In genomic region chr7:100832281-100832633, GRCh38 we compare ENCODE assay signal across 13 cellular contexts. TPM values are rescaled to one million over a fixed set of nuclear protein-coding genes. Genes with fewer than 3 reads are reported as not detected.
DNase-seq lines count a peak whose midpoint lies in the region; ATAC-seq and TF ChIP-seq lines count a peak whose summit lies in the region.
"Had no signal": no experiment of that assay in that cellular context is flagged by ENCODE, and none has a peak within 500 bp of the region (broad histone marks: within the 10 kb centered on the region; RNA-seq: fewer than 3 reads in every experiment).

No MANE protein-coding gene starts in this region.

- H3K4me3 ChIP-seq in Caco-2 (ENCODE audit: low read depth, low read length), result peak overlapping the region; percentile 5
- no peak overlapping the region for H3K4me3 ChIP-seq in colonic mucosa
- H3K4me3 ChIP-seq in mucosa of descending colon, result no peak overlapping the region
- H3K4me3 ChIP-seq: BLaER1 had no signal

- intact Hi-C loops in Caco-2 (cut with micrococcal nuclease; ENCODE audit: unreplicated experiment) (no loop called here), colonic mucosa (cut with DNase I) (no loop called here), mucosa of descending colon (cut with DNase I, micrococcal nuclease) (no loop called here)

- H3K4me3 Mint-ChIP-seq in Caco-2 (ENCODE audit: unreplicated experiment) (peak overlapping the region; percentile 44), progenitor cell of endocrine pancreas (ENCODE audit: low read depth) (no peak overlapping the region)

- H3K9me3 Mint-ChIP-seq in Caco-2 (ENCODE audit: unreplicated experiment) (no peaks in the 10 kb centered on the region), progenitor cell of endocrine pancreas (ENCODE audit: low read depth) (no peaks in the 10 kb centered on the region)

- H3K36me3 Mint-ChIP-seq in Caco-2 (ENCODE audit: insufficient read depth, unreplicated experiment), result peaks cover 13% of the 10 kb centered on the region
- no peaks in the 10 kb centered on the region for H3K36me3 Mint-ChIP-seq in progenitor cell of endocrine pancreas (ENCODE audit: insufficient read depth)

- POLR2A ChIA-PET in Caco-2 (lab: Charles Lee), result interaction anchor here (0.9 to 1.5 kb wide), 4 partner anchors 19 to 43 kb away, joined by 3 to 7 read pairs (median 3); partner anchors contain the start of genes SLC12A9 and SRRT

- ATAC-seq in mucosa of descending colon (no peak), GM19351 (IDR thresholded peaks at IDR 0.05; ENCODE audit: unreplicated experiment) (no peak)

- CTCF ChIA-PET in Caco-2 (lab: Charles Lee), result interaction anchor here (0.8 to 1.2 kb wide), 3 partner anchors 20 to 126 kb away, joined by 3 to 12 read pairs (median 3); partner anchors contain the start of genes POP7 and SLC12A9

- peak overlapping the region; percentile 40 for H3K27ac ChIP-seq in colonic mucosa
- H3K27ac ChIP-seq: 22Rv1, BLaER1, HL-60 had no signal

- H3K36me3 ChIP-seq in Caco-2 (ENCODE audit: control insufficient read depth, insufficient read depth, low read length) (no peaks in the 10 kb centered on the region; the same call in 1 of the 2 replicates), colonic mucosa (no peaks in the 10 kb centered on the region), mucosa of descending colon (ENCODE audit: low read depth) (no peaks in the 10 kb centered on the region)
- H3K36me3 ChIP-seq: BLaER1 had no signal

- H3K27me3 Mint-ChIP-seq in Caco-2 (ENCODE audit: insufficient read depth, unreplicated experiment) (no peaks in the 10 kb centered on the region), progenitor cell of endocrine pancreas (no peaks in the 10 kb centered on the region)

- H3K4me1 ChIP-seq in Caco-2 (peaks cover 25% of the 10 kb centered on the region), colonic mucosa (peaks cover 3% of the 10 kb centered on the region), mucosa of descending colon (ENCODE audit: low read depth) (peaks cover 24% of the 10 kb centered on the region)

- no TSS peak for BruUV-seq in Caco-2 (replicated peaks; lab: Mats Ljungman, UMichigan)

- TF ChIP-seq CTCF in Caco-2 (IDR thresholded peaks at IDR 0.05; ENCODE audit: insufficient read depth in 1 of 2, low read depth in 1 of 2, low read length in 1 of 2, severe bottlenecking in 1 of 2, unreplicated experiment in 1 of 2), result no peak
- no peak for TF ChIP-seq CTCF in colonic mucosa (IDR thresholded peaks at IDR 0.05)
- no peak for TF ChIP-seq CTCF in mucosa of descending colon (IDR thresholded peaks at IDR 0.05)
- TF ChIP-seq CTCF in progenitor cell of endocrine pancreas (IDR thresholded peaks at IDR 0.05; ENCODE audit: unreplicated experiment), result no peak

- no peak for DNase-seq in Caco-2
- DNase-seq in colonic mucosa, result no peak
- DNase-seq in mucosa of descending colon, result peak in 2 of 3 donors; percentile 14 to 24
- no peak for DNase-seq in progenitor cell of endocrine pancreas (ENCODE audit: low spot score, unreplicated experiment)
- DNase-seq in SIG-M5 (lab: John Stamatoyannopoulos, UW), result no peak
- no peak for DNase-seq in SKM-1 (lab: John Stamatoyannopoulos, UW; ENCODE audit: unreplicated experiment)
- DNase-seq in DMS 273 treated with DMSO at 0.1 percent for 48 hours (lab: John Stamatoyannopoulos, UW), result no peak
- DNase-seq: CD8-positive, alpha-beta memory T cell; HCEC 1CT had no signal

- H3K27ac Mint-ChIP-seq in Caco-2 (ENCODE audit: unreplicated experiment), result peak overlapping the region; percentile 62
- peak overlapping the region; percentile 89 for H3K27ac Mint-ChIP-seq in progenitor cell of endocrine pancreas
- H3K27ac Mint-ChIP-seq: CD8-positive, alpha-beta memory T cell had no signal

- H3K4me1 Mint-ChIP-seq in Caco-2 (ENCODE audit: low read depth, unreplicated experiment) (peaks cover 43% of the 10 kb centered on the region), progenitor cell of endocrine pancreas (ENCODE audit: low read depth) (peaks cover 42% of the 10 kb centered on the region)

- H3K27me3 ChIP-seq in Caco-2 (replicated peaks; ENCODE audit: control insufficient read depth, insufficient read depth, low read length) (no peaks in the 10 kb centered on the region), colonic mucosa (no peaks in the 10 kb centered on the region)
- H3K27me3 ChIP-seq: BLaER1 had no signal

- H3K9me3 ChIP-seq in Caco-2 (no peaks in the 10 kb centered on the region), colonic mucosa (no peaks in the 10 kb centered on the region), mucosa of descending colon (no peaks in the 10 kb centered on the region)
- H3K9me3 ChIP-seq: BLaER1 had no signal

- no peak overlapping the region for H3K9ac ChIP-seq in colonic mucosa (ENCODE audit: low read depth in 2 of 2, low read length in 2 of 2)
- H3K9ac ChIP-seq: BLaER1 had no signal

RNA-seq across cellular contexts. Expression of gene EPHB4, which starts 4.9 kb away (rescaled TPM):
- 112 and 117 TPM in 2 replicates for total RNA-seq in Caco-2 (2022)
- 10 to 100 TPM; 43.1 to 75.9 TPM for total RNA-seq in colonic mucosa
- total RNA-seq in mucosa of descending colon, result 10 to 100 TPM; 31.2 to 42.4 (median 38.9) TPM
- total RNA-seq in progenitor cell of endocrine pancreas, result 164 TPM in 2 replicates

RNA-seq across cellular contexts. Expression of gene SLC12A9, which starts 20.3 kb away (rescaled TPM):
- total RNA-seq in Caco-2 (2022), result 59.0 and 60.7 TPM in 2 replicates
- 10 to 100 TPM; 24.1 to 35.9 TPM for total RNA-seq in colonic mucosa
- total RNA-seq in mucosa of descending colon, result 10 to 100 TPM; 27.9 to 34.0 (median 33.5) TPM
- 57.9 and 62.6 TPM in 2 replicates for total RNA-seq in progenitor cell of endocrine pancreas

RNA-seq across cellular contexts. Expression of gene TRIP6, which starts 34.9 kb away (rescaled TPM):
- total RNA-seq in Caco-2 (2022) (66.6 and 75.5 TPM in 2 replicates), colonic mucosa (10 to 100 TPM; 34.8 to 40.2 TPM), mucosa of descending colon (10 to 100 TPM; 27.8 to 42.7 (median 30.0) TPM), progenitor cell of endocrine pancreas (76.9 and 87.0 TPM in 2 replicates)

RNA-seq across cellular contexts. Expression of gene SRRT, which starts 42.6 kb away (rescaled TPM):
- total RNA-seq in Caco-2 (2022), result 211 and 243 TPM in 2 replicates
- total RNA-seq in colonic mucosa, result 100 to 1,000 TPM; 114 to 204 TPM
- total RNA-seq in mucosa of descending colon, result 100 to 1,000 TPM; 112 to 129 (median 120) TPM
- 293 and 302 TPM in 2 replicates for total RNA-seq in progenitor cell of endocrine pancreas

RNA-seq across cellular contexts. Expression of gene UFSP1, which starts 57.3 kb away (rescaled TPM):
- total RNA-seq in Caco-2 (2022) (4.6 and 5.3 TPM in 2 replicates), colonic mucosa (1 to 10 TPM; 2.1 to 4.4 TPM), mucosa of descending colon (1 to 10 TPM; 2.1 to 3.4 (median 3.0) TPM), progenitor cell of endocrine pancreas (2.3 and 3.5 TPM in 2 replicates)

Comparison
In these comparisons a context has a peak if more than half of its experiments do, and no peak if none do; other contexts are left out.
1. DNase-seq: peak in mucosa of descending colon (2 of 3); none in Caco-2 (0 of 2), colonic mucosa (single experiment), progenitor cell of endocrine pancreas (single experiment), SIG-M5 (single experiment), SKM-1 (single experiment) and DMS 273 treated with DMSO at 0.1 percent for 48 hours (single experiment).